1 cellular context compared by ENCODE assay signal in genomic region chr14:68968721-68969120, GRCh38.
TF ChIP-seq lines count a peak whose summit lies in the region.

No MANE protein-coding gene starts in this region.

TF ChIP-seq in HepG2, 621 proteins besides CTCF, POLR2A, EP300 and RAD21 (continued from another document):
- TF ChIP-seq ZNF687 (CRISPR knock-in tag; IDR thresholded peaks at IDR 0.05), result 0 out of 2 replicates have a peak, but pooled peaks have one; percentile 25
